Comparison of ENCODE assay signal across 9 cellular contexts in the genomic region with DNA sequence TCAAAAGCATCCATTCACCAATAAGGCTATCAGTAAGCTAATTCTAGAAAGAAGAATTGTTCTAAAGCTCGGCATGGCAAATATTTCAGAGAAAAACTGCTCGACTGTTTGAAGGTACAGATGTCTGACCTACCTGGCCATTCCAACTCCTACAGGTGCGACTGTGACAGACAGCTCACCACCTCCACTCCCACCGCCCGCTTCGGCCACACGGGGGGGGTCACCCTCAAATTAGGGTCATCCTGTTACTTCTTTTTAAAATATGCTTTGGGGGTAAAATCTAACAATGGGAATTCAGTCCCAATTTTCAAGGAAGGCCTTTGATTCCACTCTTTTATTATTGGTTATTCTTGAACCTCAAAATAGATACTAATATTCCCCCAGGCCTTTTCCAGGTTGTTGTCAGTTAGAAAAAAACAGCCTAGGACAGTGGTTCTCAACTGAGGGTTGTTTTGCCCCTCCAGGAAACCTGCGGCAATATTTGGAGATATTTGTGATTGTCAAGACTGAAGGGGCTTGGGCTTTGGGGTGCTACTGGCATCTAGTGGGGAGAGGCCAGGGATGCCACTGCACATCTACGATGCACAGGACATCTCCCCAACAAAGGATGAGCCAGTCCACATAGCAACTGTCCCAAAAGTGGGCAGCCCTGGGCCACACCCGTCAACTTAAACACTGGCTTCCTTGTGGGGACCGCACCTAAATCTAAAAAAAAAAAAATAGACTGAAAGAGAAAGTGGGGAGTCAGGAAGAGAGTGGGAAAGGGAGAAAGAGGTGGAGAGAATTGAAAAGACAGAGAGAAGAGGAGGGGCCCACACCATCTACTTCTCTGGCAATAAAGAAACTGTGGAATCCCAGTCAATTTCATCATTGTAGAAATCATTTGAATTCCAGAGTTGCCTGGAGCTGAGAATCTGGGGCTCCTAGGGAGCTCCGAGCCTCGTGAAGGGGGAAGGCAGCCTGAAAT.
DNase-seq lines count a peak whose midpoint lies in the region; ATAC-seq, FAIRE-seq and TF ChIP-seq lines count a peak whose summit lies in the region.
"Had no signal": no experiment of that assay in that cellular context is flagged by ENCODE, and none has a peak within 500 bp of the region (broad histone marks: within the 10 kb centered on the region; RNA-seq: fewer than 3 reads in every experiment).

No MANE protein-coding gene starts in this region.

- peak; percentile 78 for DNase-seq in activated effector memory CD4-positive, alpha-beta T cell treated with anti-CD3 and anti-CD28 coated beads, Interleukin-2, amount 50 U/mL, for 16 hours
- no peak for DNase-seq in activated effector memory CD4-positive, alpha-beta T cell treated with Interleukin-2 at 50 U/mL for 16 hours
- no peak for DNase-seq in activated T-cell treated with anti-CD3 and anti-CD28 coated beads, Interleukin-2, amount 50 U/mL, for 72 hours
- DNase-seq in esophagus squamous epithelium (lab: John Stamatoyannopoulos, UW) (no peak), thyroid gland (no peak), RCC 7860 (ENCODE audit: low spot score) (no peak), right lobe of liver (no peak), NCI-H1436 (lab: John Stamatoyannopoulos, UW) (no peak)
- DNase-seq: GOT3 had no signal

- H3K36me3 ChIP-seq in esophagus squamous epithelium (no peaks in the 10 kb centered on the region), thyroid gland (no peaks in the 10 kb centered on the region), right lobe of liver (no peaks in the 10 kb centered on the region)

- intact Hi-C loops in esophagus squamous epithelium (cut with DNase I) (no loop called here), thyroid gland (cut with DNase I) (no loop called here), right lobe of liver (cut with DNase I) (no loop called here)

- H3K4me1 Mint-ChIP-seq in activated T-cell treated with anti-CD3 and anti-CD28 coated beads, Interleukin-2, amount 50 U/mL, for 72 hours (ENCODE audit: low read depth), result peaks cover 95% of the 10 kb centered on the region

- H3K27me3 Mint-ChIP-seq in activated T-cell treated with anti-CD3 and anti-CD28 coated beads, Interleukin-2, amount 50 U/mL, for 72 hours (ENCODE audit: low read depth), result no peaks in the 10 kb centered on the region

- peak overlapping the region; percentile 100 for H3K27ac Mint-ChIP-seq in activated T-cell treated with anti-CD3 and anti-CD28 coated beads, Interleukin-2, amount 50 U/mL, for 72 hours

- no peak for ATAC-seq in activated T-cell treated with anti-CD3 and anti-CD28 coated beads, Interleukin-2, amount 50 U/mL, for 72 hours (replicated peaks in 1 of 2)
- ATAC-seq in right lobe of liver, result no peak

- peaks cover 10 to 75% (median 14%) of the 10 kb centered on the region in 3 donors for H3K4me1 ChIP-seq in esophagus squamous epithelium
- H3K4me1 ChIP-seq in thyroid gland, result peaks cover 20 to 32% of the 10 kb centered on the region in 2 donors
- H3K4me1 ChIP-seq in right lobe of liver, result peaks cover 0 to 8% (median 0%) of the 10 kb centered on the region in 4 donors

- peak overlapping the region in 3 of 4 donors; percentile 38 to 58 (median 48) for H3K4me3 ChIP-seq in esophagus squamous epithelium
- peak overlapping the region in 1 of 3 donors; percentile 16 for H3K4me3 ChIP-seq in thyroid gland (replicated peaks in 1 of 3)
- H3K4me3 ChIP-seq in right lobe of liver, result no peak overlapping the region

- H3K9me3 Mint-ChIP-seq in activated T-cell treated with anti-CD3 and anti-CD28 coated beads, Interleukin-2, amount 50 U/mL, for 72 hours, result no peaks in the 10 kb centered on the region

- H3K27ac ChIP-seq in esophagus squamous epithelium (peak overlapping the region in 3 of 4 donors; percentile 14 to 78 (median 64)), thyroid gland (peak overlapping the region; percentile 78 to 91 (median 85)), right lobe of liver (no peak overlapping the region)

- 57 to 60% methylated on average over 11 to 13 of the region's 13 CpGs for WGBS in esophagus squamous epithelium, 2 donors
- 61 to 69% methylated on average over 13 of the region's 13 CpGs for WGBS in thyroid gland, 2 donors
- WGBS in right lobe of liver (ENCODE audit: insufficient coverage, low coverage, low lambda C conversion rate, missing lambda C conversion rate), result 47% methylated on average over 11 of the region's 13 CpGs

- H3K4me3 Mint-ChIP-seq in activated T-cell treated with anti-CD3 and anti-CD28 coated beads, Interleukin-2, amount 50 U/mL, for 72 hours, result peak overlapping the region; percentile 98 to 100

- TF ChIP-seq CTCF in esophagus squamous epithelium (IDR thresholded peaks at IDR 0.05) (peak in 2 of 6 experiments; percentile 16 to 19), thyroid gland (IDR thresholded peaks at IDR 0.05) (no peak), right lobe of liver (IDR thresholded peaks at IDR 0.05) (no peak)

- H3K27me3 ChIP-seq in esophagus squamous epithelium (no peaks in the 10 kb centered on the region), thyroid gland (no peaks in the 10 kb centered on the region), right lobe of liver (no peaks in the 10 kb centered on the region)

- H3K9me3 ChIP-seq in esophagus squamous epithelium (no peaks in the 10 kb centered on the region), thyroid gland (no peaks in the 10 kb centered on the region), right lobe of liver (no peaks in the 10 kb centered on the region)

- TF ChIP-seq POLR2A in esophagus squamous epithelium (IDR thresholded peaks at IDR 0.05) (no peak), thyroid gland (IDR thresholded peaks at IDR 0.05) (no peak), right lobe of liver (IDR thresholded peaks at IDR 0.05) (no peak)

- FAIRE-seq in RCC 7860 (lab: Jason Lieb, UNC), result no peak

- H3K36me3 Mint-ChIP-seq in activated T-cell treated with anti-CD3 and anti-CD28 coated beads, Interleukin-2, amount 50 U/mL, for 72 hours (ENCODE audit: insufficient read depth in 2 of 2), result peaks cover 3 to 4% of the 10 kb centered on the region in 2 donors

Comparison
In these comparisons a context has a peak if more than half of its experiments do, and no peak if none do; other contexts are left out.
1. H3K27ac ChIP-seq: peak in esophagus squamous epithelium (3 of 4) and thyroid gland (3 of 3); none in right lobe of liver (0 of 3).
2. H3K4me3 ChIP-seq: peak in esophagus squamous epithelium (3 of 4); none in right lobe of liver (0 of 3).